9 cellular contexts compared by ENCODE assay signal in the genomic region with DNA sequence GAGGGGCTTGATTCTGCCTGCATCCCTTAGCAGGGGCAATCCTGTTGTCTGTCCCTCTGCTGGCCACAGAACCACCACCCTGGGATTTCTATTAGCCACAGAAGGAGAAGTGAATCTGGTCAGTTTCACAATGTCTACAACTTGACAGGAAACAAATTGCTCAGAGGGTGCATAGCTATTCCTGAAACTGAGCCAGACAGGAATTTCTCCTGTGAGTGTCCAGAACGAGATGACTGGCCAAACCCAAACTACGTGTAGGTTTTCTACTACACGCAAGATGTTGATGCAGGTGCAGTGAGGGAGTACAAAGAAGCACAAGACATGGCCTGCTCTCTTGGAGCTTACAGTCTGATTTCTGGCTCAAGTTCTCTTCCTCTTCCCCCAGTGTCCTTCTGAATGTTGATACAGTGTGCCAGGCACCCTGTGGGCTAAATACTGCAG.
DNase-seq lines count a peak whose midpoint lies in the region; ATAC-seq, FAIRE-seq and TF ChIP-seq lines count a peak whose summit lies in the region.
"Had no signal": no experiment of that assay in that cellular context is flagged by ENCODE, and none has a peak within 500 bp of the region (broad histone marks: within the 10 kb centered on the region; RNA-seq: fewer than 3 reads in every experiment).

No MANE protein-coding gene starts in this region.

- DNase-seq in SIG-M5 treated with dmso at 0.1 percent for 504 hours (lab: John Stamatoyannopoulos, UW; ENCODE audit: unreplicated experiment) (peak; percentile 76), medulla oblongata (ENCODE audit: extremely low spot score) (peak; percentile 82), H54 (ENCODE audit: insufficient read length, low spot score) (no peak), OCI-M1 (lab: John Stamatoyannopoulos, UW) (no peak), A673 (ENCODE audit: low spot score) (no peak), NCI-H82 treated with DMSO at 0.1 percent for 48 hours (lab: John Stamatoyannopoulos, UW; ENCODE audit: unreplicated experiment) (no peak)
- DNase-seq: activated CD4-positive, alpha-beta memory T cell treated with anti-CD3 and anti-CD28 coated beads, Interleukin-2, amount 10 ng/mL, durations not matched to agents 7 days and 5 days had no signal

- FAIRE-seq in H54 (lab: Jason Lieb, UNC): no peak

- no peak overlapping the region for H3K27ac ChIP-seq in A673 (ENCODE audit: low read depth, low read length, poor library complexity, severe bottlenecking)

- no peak for TF ChIP-seq CTCF in A673 (conservative IDR thresholded peaks at IDR 0.05; ENCODE audit: low read depth, low read length)

- intact Hi-C loops in A673 (cut with micrococcal nuclease; ENCODE audit: unreplicated experiment): no loop called here

- no peak overlapping the region for H3K4me3 ChIP-seq in A673 (ENCODE audit: low read depth, low read length, poor library complexity, severe bottlenecking)

- BruUV-seq in A673 (replicated peaks; lab: Mats Ljungman, UMichigan): no TSS peak

- ATAC-seq in GM18508 (IDR thresholded peaks at IDR 0.05; ENCODE audit: insufficient read depth, unreplicated experiment) (peak; percentile 29), HG02852 (IDR thresholded peaks at IDR 0.05; ENCODE audit: unreplicated experiment) (peak; percentile 41)

- CTCF ChIA-PET in A673 (lab: Charles Lee): interaction anchor here (1.2 kb wide), 1 partner anchor 8 kb away, joined by 6 read pairs; no protein-coding TSS in a partner anchor

- H3K36me3 ChIP-seq in A673 (ENCODE audit: insufficient read depth, low read length, poor library complexity, severe bottlenecking): no peaks in the 10 kb centered on the region

- POLR2A ChIA-PET in A673 (lab: Charles Lee; ENCODE audit: low non-redundant PET): no interaction called here

- no peaks in the 10 kb centered on the region for H3K9me3 ChIP-seq in A673 (ENCODE audit: low read depth, low read length, poor library complexity, severe bottlenecking)

- TF ChIP-seq POLR2A in H54 (IDR thresholded peaks at IDR 0.05; ENCODE audit: low read depth, low read length): no peak

- peaks cover 36% of the 10 kb centered on the region for H3K4me1 ChIP-seq in A673 (ENCODE audit: insufficient read depth, low read length, poor library complexity, severe bottlenecking)

- no peaks in the 10 kb centered on the region for H3K27me3 ChIP-seq in A673 (replicated peaks; ENCODE audit: insufficient read depth, low read depth, low read length, poor library complexity)

Comparison
In these comparisons a context has a peak if more than half of its experiments do, and no peak if none do; other contexts are left out.
1. DNase-seq: peak in SIG-M5 treated with dmso at 0.1 percent for 504 hours (single experiment) and medulla oblongata (single experiment); none in H54 (single experiment), OCI-M1 (single experiment), A673 (single experiment) and NCI-H82 treated with DMSO at 0.1 percent for 48 hours (single experiment).